19 cellular contexts compared by ENCODE assay signal in the genomic region with DNA sequence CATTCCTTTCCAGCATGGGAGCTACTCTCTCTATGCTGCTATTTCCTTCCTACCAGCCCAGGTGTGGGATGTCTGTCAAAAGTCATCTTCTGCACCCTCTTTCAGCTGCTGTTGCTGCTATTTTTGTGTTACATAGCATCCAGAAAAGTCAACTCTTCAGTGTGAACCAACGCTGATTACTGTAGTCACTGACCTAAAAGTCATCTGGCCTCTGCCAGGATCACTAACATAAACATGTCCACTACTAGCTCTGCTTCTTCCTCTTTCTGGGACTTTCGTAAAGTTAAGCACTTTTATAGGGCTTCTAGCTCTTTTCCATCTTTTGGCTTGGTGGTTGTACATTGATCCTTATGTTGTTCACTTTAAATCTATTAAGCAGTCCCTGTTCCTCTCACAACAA.
"Had no signal": no experiment of that assay in that cellular context is flagged by ENCODE, and none has a peak within 500 bp of the region (broad histone marks: within the 10 kb centered on the region; RNA-seq: fewer than 3 reads in every experiment).

No MANE protein-coding gene starts in this region.

- FAIRE-seq: keratinocyte had no signal

- ATAC-seq: left lobe of liver; natural killer cell treated with Interleukin-12 subunit alpha and Interleukin-12 subunit beta and Interleukin-15 and Interleukin-18, amount 100 ng/mL, for 72 hours; psoas muscle; stimulated activated naive CD8-positive, alpha-beta T cell treated with anti-CD3 and anti-CD28 coated beads, Interleukin-15, amount 100 ng/mL, for 72 hours; WTC11 had no signal

- H3K4me3 ChIP-seq: adrenal gland, cardiac muscle cell, psoas muscle, sigmoid colon had no signal

- H3K27me3 ChIP-seq: adrenal gland, cardiac muscle cell, sigmoid colon had no signal

- H3K9me3 ChIP-seq: adrenal gland, psoas muscle, sigmoid colon had no signal

- H3K27ac ChIP-seq: adrenal gland, cardiac muscle cell, epithelial cell of prostate, psoas muscle, sigmoid colon had no signal

- H3K4me1 ChIP-seq: adrenal gland, sigmoid colon had no signal

- DNase-seq: activated CD4-positive, alpha-beta memory T cell treated with anti-CD3 and anti-CD28 coated beads, Interleukin-2, amount 10 ng/mL, durations not matched to agents 7 days and 5 days; activated CD4-positive, alpha-beta T cell treated with anti-CD3 and anti-CD28 coated beads for 4 hours; activated effector memory CD4-positive, alpha-beta T cell treated with Interleukin-2 at 50 U/mL for 16 hours; activated T-cell treated with anti-CD3 and anti-CD28 coated beads, Interleukin-2, amount 50 U/mL, for 24 hours; adrenal gland; mesendoderm; occipital lobe; psoas muscle; sigmoid colon; stimulated activated CD4-positive, alpha-beta T cell treated with anti-CD3 and anti-CD28 coated beads, Interleukin-1b, Interleukin-23, amount 100 ng/mL, for 48 hours; stimulated activated naive CD8-positive, alpha-beta T cell treated with anti-CD3 and anti-CD28 coated beads, Interleukin-15, amount 100 ng/mL, for 72 hours; T-helper 1 cell; T1000 had no signal

- H3K36me3 ChIP-seq: adrenal gland, cardiac muscle cell, sigmoid colon had no signal
